In genomic region chr2:27493948-27494283, GRCh38 we compare ENCODE assay signal across 2 cellular contexts.
TF ChIP-seq lines count a peak whose summit lies in the region.

No MANE protein-coding gene starts in this region.

TF ChIP-seq in WTC11, 78 proteins besides CTCF, POLR2A, EP300 and RAD21 (continues in another document):
- no peak for TF ChIP-seq ATF6 (CRISPR knock-in tag; IDR thresholded peaks at IDR 0.05)
- TF ChIP-seq FOXJ3 (CRISPR knock-in tag; IDR thresholded peaks at IDR 0.05; ENCODE audit: borderline replicate concordance): no peak
- TF ChIP-seq HMGA2 (CRISPR knock-in tag; IDR thresholded peaks at IDR 0.05): no peak
- no peak for TF ChIP-seq SOX15 (CRISPR knock-in tag; IDR thresholded peaks at IDR 0.05)
- TF ChIP-seq ZNF532 (CRISPR knock-in tag; IDR thresholded peaks at IDR 0.05; ENCODE audit: borderline replicate concordance): no peak
- TF ChIP-seq ZBTB43 (CRISPR knock-in tag; IDR thresholded peaks at IDR 0.05): no peak
- no peak for TF ChIP-seq ZNF512 (CRISPR knock-in tag; IDR thresholded peaks at IDR 0.05; ENCODE audit: borderline replicate concordance)
- no peak for TF ChIP-seq STAT6 (CRISPR knock-in tag; conservative IDR thresholded peaks at IDR 0.05; ENCODE audit: low read depth)
- no peak for TF ChIP-seq E2F5 (CRISPR knock-in tag; IDR thresholded peaks at IDR 0.05)
- TF ChIP-seq PRRX2 (CRISPR knock-in tag; IDR thresholded peaks at IDR 0.05): no peak

TF ChIP-seq in endothelial cell of umbilical vein, 7 proteins besides CTCF, POLR2A, EP300 and RAD21:
- TF ChIP-seq POLR2AphosphoS5 (IDR thresholded peaks at IDR 0.05; ENCODE audit: insufficient read depth, low read depth, low read length) (no peak), EZH2 (IDR thresholded peaks at IDR 0.05; ENCODE audit: borderline replicate concordance, low read depth, low read length, severe bottlenecking) (no peak), FOS (IDR thresholded peaks at IDR 0.05; ENCODE audit: borderline replicate concordance, insufficient read depth, low read length) (no peak), MYC (IDR thresholded peaks at IDR 0.05; ENCODE audit: low read depth, low read length) (no peak), GATA2 (IDR thresholded peaks at IDR 0.05; ENCODE audit: insufficient read depth, insufficient read length, low read depth, low read length) (no peak), MAX (IDR thresholded peaks at IDR 0.05; ENCODE audit: insufficient read depth, insufficient read length) (no peak), JUN (IDR thresholded peaks at IDR 0.05; ENCODE audit: borderline replicate concordance, insufficient read depth, insufficient read length, low read depth) (no peak)
